10 cellular contexts compared by ENCODE assay signal in genomic region chr10:122084286-122085041, GRCh38.
"Had no signal": no experiment of that assay in that cellular context is flagged by ENCODE, and none has a peak within 500 bp of the region (broad histone marks: within the 10 kb centered on the region; RNA-seq: fewer than 3 reads in every experiment).

No MANE protein-coding gene starts in this region.

- H3K4me1 ChIP-seq: colonic mucosa, thyroid gland had no signal

- H3K36me3 ChIP-seq: colonic mucosa, ovary, thyroid gland had no signal

- H3K27me3 ChIP-seq: colonic mucosa, ovary, thyroid gland had no signal

- H3K4me3 ChIP-seq: colonic mucosa, ovary, smooth muscle cell, thyroid gland had no signal

- DNase-seq: colonic mucosa; dermis blood vessel endothelial cell; left colon; natural killer cell; stimulated activated CD4-positive, alpha-beta T cell treated with anti-CD3 and anti-CD28 coated beads, Interleukin-2, amount 100 ng/mL, for 48 hours; stimulated activated naive CD4-positive, alpha-beta T cell treated with Interleukin-2 at 50 U/mL for 16 hours; thyroid gland had no signal

- H3K27ac ChIP-seq: colonic mucosa, ovary, thyroid gland had no signal

- ATAC-seq: left colon, natural killer cell, right cardiac atrium had no signal

- H3K9me3 ChIP-seq: colonic mucosa, ovary, thyroid gland had no signal
